Comparison of ENCODE assay signal across 8 cellular contexts in genomic region chr10:60942604-60943269, GRCh38. TPM values are rescaled to one million over a fixed set of nuclear protein-coding genes. Genes with fewer than 3 reads are reported as not detected.
DNase-seq lines count a peak whose midpoint lies in the region; ATAC-seq and TF ChIP-seq lines count a peak whose summit lies in the region.

No MANE protein-coding gene starts in this region.

- ATAC-seq in activated CD4-positive, alpha-beta T cell treated with anti-CD3 and anti-CD28 coated beads for 36 hours: peak; percentile 72
- peak; percentile 44 for ATAC-seq in HG02759 (IDR thresholded peaks at IDR 0.05; ENCODE audit: unreplicated experiment)

- no peaks in the 10 kb centered on the region for H3K27me3 ChIP-seq in dorsolateral prefrontal cortex
- H3K27me3 ChIP-seq in thymus (ENCODE audit: control insufficient read depth, insufficient read depth): peaks cover 3% of the 10 kb centered on the region

- POLR2A ChIA-PET in activated CD4-positive, alpha-beta T cell treated with anti-CD3 and anti-CD28 coated beads for 36 hours (lab: Charles Lee): no interaction called here

- H3K27ac Mint-ChIP-seq in activated CD4-positive, alpha-beta T cell treated with anti-CD3 and anti-CD28 coated beads for 36 hours: no peak overlapping the region

- H3K4me1 ChIP-seq in thymus (ENCODE audit: control insufficient read depth, insufficient read depth, low read length): peaks cover 11% of the 10 kb centered on the region

- H3K9me3 ChIP-seq in thymus (ENCODE audit: control insufficient read depth): no peaks in the 10 kb centered on the region

- H3K4me3 ChIP-seq in dorsolateral prefrontal cortex: peak overlapping the region; percentile 63 to 95 (median 85)
- H3K4me3 ChIP-seq in thymus (ENCODE audit: low read length): peak overlapping the region; percentile 64

- WGBS in thymus: 2% methylated on average over 13 of the region's 13 CpGs

- intact Hi-C loops in activated CD4-positive, alpha-beta T cell treated with anti-CD3 and anti-CD28 coated beads for 36 hours (cut with DNase I, micrococcal nuclease): loop anchor here in 1 of 2 experiments (2.0 kb wide), 1 partner anchor 20 kb away; no protein-coding TSS in a partner anchor
- intact Hi-C loops in dorsolateral prefrontal cortex (cut with DNase I): no loop called here

- H3K27me3 Mint-ChIP-seq in activated CD4-positive, alpha-beta T cell treated with anti-CD3 and anti-CD28 coated beads for 36 hours: peaks cover 35% of the 10 kb centered on the region

- peak; percentile 74 for DNase-seq in activated CD4-positive, alpha-beta T cell treated with anti-CD3 and anti-CD28 coated beads for 36 hours
- no peak for DNase-seq in activated CD4-positive, alpha-beta T cell treated with anti-CD3 and anti-CD28 coated beads for 4 hours
- DNase-seq in SK-N-DZ (ENCODE audit: low spot score) (peak; percentile 27), dorsolateral prefrontal cortex (peak in 9 of 10 donors; percentile 51 to 73 (median 59)), medulla oblongata (ENCODE audit: extremely low spot score) (peak; percentile 81), NCI-H510A treated with DMSO at 0.1 percent for 48 hours (lab: John Stamatoyannopoulos, UW) (no peak)

- no peaks in the 10 kb centered on the region for H3K36me3 ChIP-seq in thymus (ENCODE audit: control insufficient read depth, insufficient read depth)

- no peak for TF ChIP-seq CTCF in dorsolateral prefrontal cortex (IDR thresholded peaks at IDR 0.05 in 54 of 56, conservative IDR thresholded peaks at IDR 0.05 in 2 of 56; ENCODE audit: low read depth in 1 of 56, partially characterized antibody in 56 of 56)

- H3K27ac ChIP-seq in dorsolateral prefrontal cortex (peak overlapping the region; percentile 93 to 100 (median 99)), thymus (ENCODE audit: low read depth) (peak overlapping the region; percentile 33)

- CTCF ChIA-PET in activated CD4-positive, alpha-beta T cell treated with anti-CD3 and anti-CD28 coated beads for 36 hours (lab: Charles Lee): interaction anchor here (0.5 to 1.9 kb wide), 6 partner anchors 11 to 891 kb away, joined by 3 to 5 read pairs (median 4); no protein-coding TSS in a partner anchor

- H3K4me1 Mint-ChIP-seq in activated CD4-positive, alpha-beta T cell treated with anti-CD3 and anti-CD28 coated beads for 36 hours: peaks cover 10% of the 10 kb centered on the region

- no peaks in the 10 kb centered on the region for H3K9me3 Mint-ChIP-seq in activated CD4-positive, alpha-beta T cell treated with anti-CD3 and anti-CD28 coated beads for 36 hours (ENCODE audit: low read depth)

- no peaks in the 10 kb centered on the region for H3K36me3 Mint-ChIP-seq in activated CD4-positive, alpha-beta T cell treated with anti-CD3 and anti-CD28 coated beads for 36 hours (ENCODE audit: low read depth)

- H3K4me3 Mint-ChIP-seq in activated CD4-positive, alpha-beta T cell treated with anti-CD3 and anti-CD28 coated beads for 36 hours: peak overlapping the region; percentile 54

RNA-seq across cellular contexts. Expression of gene RHOBTB1, which starts 1.2 kb away (rescaled TPM):
- total RNA-seq in activated CD4-positive, alpha-beta T cell treated with anti-CD3 and anti-CD28 coated beads for 36 hours: under 1 TPM; 0.04 to 0.21 TPM
- polyA plus RNA-seq in SK-N-DZ (2014; cell fraction: cytosol; rRNA removed): 41.8 and 48.5 TPM in 2 replicates
- 66.6 and 67.1 TPM in 2 replicates for polyA plus RNA-seq in SK-N-DZ (2014; cell fraction: nucleus; rRNA removed)
- 10 to 100 TPM in 112 of 120 experiments, 1 to 10 TPM in 8; 6.6 to 36.7 (median 15.0) TPM for total RNA-seq in dorsolateral prefrontal cortex
- polyA plus RNA-seq in thymus: 3.4 TPM

Comparison
In these comparisons a context has a peak if more than half of its experiments do, and no peak if none do; other contexts are left out.
1. DNase-seq: peak in activated CD4-positive, alpha-beta T cell treated with anti-CD3 and anti-CD28 coated beads for 36 hours (single experiment), SK-N-DZ (single experiment), dorsolateral prefrontal cortex (9 of 10) and medulla oblongata (single experiment); none in activated CD4-positive, alpha-beta T cell treated with anti-CD3 and anti-CD28 coated beads for 4 hours (0 of 2) and NCI-H510A treated with DMSO at 0.1 percent for 48 hours (single experiment).
2. RNA of gene RHOBTB1, which starts 1.2 kb away (total RNA-seq): 6.6 to 36.7 TPM in dorsolateral prefrontal cortex; 0.04 to 0.21 TPM in activated CD4-positive, alpha-beta T cell treated with anti-CD3 and anti-CD28 coated beads for 36 hours; every median in the first group is over 4 times any median in the second.